In the genomic region with DNA sequence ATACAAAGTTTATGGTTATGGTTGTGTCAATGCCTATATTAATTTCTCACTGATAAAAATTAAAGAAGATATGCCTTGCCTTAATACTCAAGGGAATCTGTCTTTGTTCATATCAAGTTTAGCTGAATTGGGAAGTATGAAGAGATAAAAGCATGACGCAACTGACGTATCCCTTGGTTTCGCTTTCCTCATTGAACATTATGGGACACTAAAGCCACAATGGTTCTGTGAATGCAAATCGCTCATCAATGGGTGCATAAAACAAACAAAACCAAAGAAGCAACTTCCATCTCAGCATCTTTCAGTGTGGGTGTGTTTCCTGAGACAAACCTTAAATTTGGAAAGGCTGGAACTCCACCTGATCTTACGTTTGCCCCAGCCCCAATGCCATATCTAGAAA, we compare ENCODE assay signal across 22 cellular contexts.
"Had no signal": no experiment of that assay in that cellular context is flagged by ENCODE, and none has a peak within 500 bp of the region (broad histone marks: within the 10 kb centered on the region; RNA-seq: fewer than 3 reads in every experiment).

No MANE protein-coding gene starts in this region.

- ATAC-seq: gastroesophageal sphincter; left cardiac atrium; lower lobe of right lung; natural killer cell treated with Interleukin-12 subunit alpha and Interleukin-12 subunit beta and Interleukin-15 and Interleukin-18, amount 100 ng/mL, for 72 hours had no signal

- H2AFZ ChIP-seq: neural progenitor cell had no signal

- H3K4me3 ChIP-seq: esophagus squamous epithelium, gastroesophageal sphincter, left ventricle myocardium inferior, lower lobe of right lung, neural progenitor cell, ovary, right atrium auricular region, stomach, thoracic aorta, transverse colon had no signal

- H3K4me1 Mint-ChIP-seq: memory B cell, mesothelial cell of epicardium had no signal

- H3K9ac ChIP-seq: neural progenitor cell had no signal

- H3K4me1 ChIP-seq: esophagus squamous epithelium, gastroesophageal sphincter, left ventricle myocardium inferior, lower lobe of right lung, neural progenitor cell, right atrium auricular region, stomach, transverse colon had no signal

- H3K27ac Mint-ChIP-seq: memory B cell; mesothelial cell of epicardium; natural killer cell treated with Interleukin-12 subunit alpha and Interleukin-12 subunit beta and Interleukin-15 and Interleukin-18, amount 100 ng/mL, for 72 hours; neural progenitor cell had no signal

- H3K36me3 Mint-ChIP-seq: memory B cell; mesothelial cell of epicardium; natural killer cell treated with Interleukin-12 subunit alpha and Interleukin-12 subunit beta and Interleukin-15 and Interleukin-18, amount 100 ng/mL, for 72 hours; neural progenitor cell had no signal

- H3K36me3 ChIP-seq: esophagus squamous epithelium, gastroesophageal sphincter, left ventricle myocardium inferior, lower lobe of right lung, neural progenitor cell, ovary, right atrium auricular region, stomach, thoracic aorta, transverse colon had no signal

- H3K9me3 Mint-ChIP-seq: natural killer cell treated with Interleukin-12 subunit alpha and Interleukin-12 subunit beta and Interleukin-15 and Interleukin-18, amount 100 ng/mL, for 72 hours had no signal

- H3K4me2 ChIP-seq: neural progenitor cell had no signal

- H3K27me3 ChIP-seq: neural progenitor cell, ovary, right atrium auricular region had no signal

- DNase-seq: dermis blood vessel endothelial cell; esophagus squamous epithelium; foreskin fibroblast; glutamatergic neuron; left cardiac atrium; left ventricle myocardium inferior; lower lobe of right lung; nucleus accumbens; ovary; small intestine; stimulated activated CD4-positive, alpha-beta T cell treated with anti-CD3 and anti-CD28 coated beads, Interleukin-12 subunit alpha, Interleukin-12 subunit beta, amount 100 ng/mL, for 4 hours; stimulated activated naive CD4-positive, alpha-beta T cell; stomach; substantia nigra; transverse colon had no signal

- H3K4me3 Mint-ChIP-seq: memory B cell; mesothelial cell of epicardium; natural killer cell treated with Interleukin-12 subunit alpha and Interleukin-12 subunit beta and Interleukin-15 and Interleukin-18, amount 100 ng/mL, for 72 hours; neural progenitor cell had no signal

- H3K27ac ChIP-seq: esophagus squamous epithelium, gastroesophageal sphincter, left ventricle myocardium inferior, lower lobe of right lung, neural progenitor cell, ovary, right atrium auricular region, stomach, thoracic aorta, transverse colon had no signal

- H3K9me3 ChIP-seq: lower lobe of right lung, transverse colon had no signal
